Comparison of ENCODE assay signal across 1 cellular context in the genomic region with DNA sequence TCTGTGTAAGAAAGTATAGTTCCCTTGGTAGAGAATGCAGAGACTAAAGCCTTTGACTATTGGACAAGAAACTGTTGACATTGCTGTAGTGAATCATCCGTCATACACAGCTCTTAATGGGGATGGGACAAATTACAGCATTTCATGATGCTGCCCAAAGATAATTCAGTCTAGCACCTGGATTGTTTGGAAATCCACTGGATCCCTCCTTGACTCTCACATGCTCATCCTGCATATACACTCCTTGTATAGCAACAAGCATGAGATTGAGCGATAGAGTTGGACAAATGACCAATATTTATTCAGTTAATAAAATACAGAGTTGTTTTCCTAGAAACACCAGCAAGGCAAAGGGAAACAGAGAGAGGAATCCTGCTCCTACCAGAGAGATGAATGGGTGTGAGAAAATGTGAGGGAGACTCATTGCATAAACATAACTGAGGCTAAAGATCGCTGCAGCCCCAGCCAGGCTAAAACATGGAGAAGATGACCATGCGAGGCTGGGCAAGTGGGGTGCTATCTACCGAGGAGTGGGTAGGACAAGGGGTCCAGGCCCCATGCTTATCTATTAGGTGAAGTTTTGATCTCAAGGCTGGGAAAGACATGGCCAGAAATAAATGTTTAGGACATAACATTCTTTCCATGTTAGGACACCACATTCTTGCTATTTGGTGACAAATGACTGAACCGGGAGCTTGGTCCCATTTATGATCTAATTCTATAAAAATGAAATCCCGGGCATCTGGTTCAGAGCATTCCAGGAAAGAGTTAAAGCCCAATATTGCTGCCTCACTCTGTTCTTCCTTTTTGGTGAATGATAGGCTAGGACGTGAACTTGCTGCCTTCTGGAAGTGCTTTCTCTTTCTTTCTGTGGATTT.
A peak's percentile ranks its signal among the peaks of the same experiment; 100 is the strongest.
TF ChIP-seq lines count a peak whose summit lies in the region.

No MANE protein-coding gene starts in this region.

TF ChIP-seq in SK-N-SH, 30 proteins besides CTCF, POLR2A, EP300 and RAD21 (continued from another document):
- TF ChIP-seq, protein P1, sequence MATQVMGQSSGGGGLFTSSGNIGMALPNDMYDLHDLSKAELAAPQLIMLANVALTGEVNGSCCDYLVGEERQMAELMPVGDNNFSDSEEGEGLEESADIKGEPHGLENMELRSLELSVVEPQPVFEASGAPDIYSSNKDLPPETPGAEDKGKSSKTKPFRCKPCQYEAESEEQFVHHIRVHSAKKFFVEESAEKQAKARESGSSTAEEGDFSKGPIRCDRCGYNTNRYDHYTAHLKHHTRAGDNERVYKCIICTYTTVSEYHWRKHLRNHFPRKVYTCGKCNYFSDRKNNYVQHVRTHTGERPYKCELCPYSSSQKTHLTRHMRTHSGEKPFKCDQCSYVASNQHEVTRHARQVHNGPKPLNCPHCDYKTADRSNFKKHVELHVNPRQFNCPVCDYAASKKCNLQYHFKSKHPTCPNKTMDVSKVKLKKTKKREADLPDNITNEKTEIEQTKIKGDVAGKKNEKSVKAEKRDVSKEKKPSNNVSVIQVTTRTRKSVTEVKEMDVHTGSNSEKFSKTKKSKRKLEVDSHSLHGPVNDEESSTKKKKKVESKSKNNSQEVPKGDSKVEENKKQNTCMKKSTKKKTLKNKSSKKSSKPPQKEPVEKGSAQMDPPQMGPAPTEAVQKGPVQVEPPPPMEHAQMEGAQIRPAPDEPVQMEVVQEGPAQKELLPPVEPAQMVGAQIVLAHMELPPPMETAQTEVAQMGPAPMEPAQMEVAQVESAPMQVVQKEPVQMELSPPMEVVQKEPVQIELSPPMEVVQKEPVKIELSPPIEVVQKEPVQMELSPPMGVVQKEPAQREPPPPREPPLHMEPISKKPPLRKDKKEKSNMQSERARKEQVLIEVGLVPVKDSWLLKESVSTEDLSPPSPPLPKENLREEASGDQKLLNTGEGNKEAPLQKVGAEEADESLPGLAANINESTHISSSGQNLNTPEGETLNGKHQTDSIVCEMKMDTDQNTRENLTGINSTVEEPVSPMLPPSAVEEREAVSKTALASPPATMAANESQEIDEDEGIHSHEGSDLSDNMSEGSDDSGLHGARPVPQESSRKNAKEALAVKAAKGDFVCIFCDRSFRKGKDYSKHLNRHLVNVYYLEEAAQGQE (IDR thresholded peaks at IDR 0.05; ENCODE audit: low read depth, low read length), result no peak
- TF ChIP-seq SIN3A (IDR thresholded peaks at IDR 0.05; ENCODE audit: borderline replicate concordance, low read depth, low read length), result no peak
- peak; percentile 28; the same call in 1 of the 2 replicates for TF ChIP-seq MEF2A (IDR thresholded peaks at IDR 0.05; ENCODE audit: borderline replicate concordance, low read depth)
- no peak for TF ChIP-seq RFX5 (IDR thresholded peaks at IDR 0.05; ENCODE audit: low read length)
- peak; percentile 46; the same call in 1 of the 2 replicates for TF ChIP-seq FOSL2 (IDR thresholded peaks at IDR 0.05; ENCODE audit: borderline replicate concordance, low read depth)
- peak; percentile 29; the same call in 1 of the 2 replicates for TF ChIP-seq TEAD4 (IDR thresholded peaks at IDR 0.05; ENCODE audit: borderline replicate concordance, insufficient read depth)
- TF ChIP-seq EZH2phosphoT487 (IDR thresholded peaks at IDR 0.05; ENCODE audit: borderline replicate concordance, low read depth), result no peak
- TF ChIP-seq, protein P2, sequence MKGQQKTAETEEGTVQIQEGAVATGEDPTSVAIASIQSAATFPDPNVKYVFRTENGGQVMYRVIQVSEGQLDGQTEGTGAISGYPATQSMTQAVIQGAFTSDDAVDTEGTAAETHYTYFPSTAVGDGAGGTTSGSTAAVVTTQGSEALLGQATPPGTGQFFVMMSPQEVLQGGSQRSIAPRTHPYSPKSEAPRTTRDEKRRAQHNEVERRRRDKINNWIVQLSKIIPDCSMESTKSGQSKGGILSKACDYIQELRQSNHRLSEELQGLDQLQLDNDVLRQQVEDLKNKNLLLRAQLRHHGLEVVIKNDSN (IDR thresholded peaks at IDR 0.05; ENCODE audit: borderline replicate concordance, low read depth), result no peak
- TF ChIP-seq, protein P3, sequence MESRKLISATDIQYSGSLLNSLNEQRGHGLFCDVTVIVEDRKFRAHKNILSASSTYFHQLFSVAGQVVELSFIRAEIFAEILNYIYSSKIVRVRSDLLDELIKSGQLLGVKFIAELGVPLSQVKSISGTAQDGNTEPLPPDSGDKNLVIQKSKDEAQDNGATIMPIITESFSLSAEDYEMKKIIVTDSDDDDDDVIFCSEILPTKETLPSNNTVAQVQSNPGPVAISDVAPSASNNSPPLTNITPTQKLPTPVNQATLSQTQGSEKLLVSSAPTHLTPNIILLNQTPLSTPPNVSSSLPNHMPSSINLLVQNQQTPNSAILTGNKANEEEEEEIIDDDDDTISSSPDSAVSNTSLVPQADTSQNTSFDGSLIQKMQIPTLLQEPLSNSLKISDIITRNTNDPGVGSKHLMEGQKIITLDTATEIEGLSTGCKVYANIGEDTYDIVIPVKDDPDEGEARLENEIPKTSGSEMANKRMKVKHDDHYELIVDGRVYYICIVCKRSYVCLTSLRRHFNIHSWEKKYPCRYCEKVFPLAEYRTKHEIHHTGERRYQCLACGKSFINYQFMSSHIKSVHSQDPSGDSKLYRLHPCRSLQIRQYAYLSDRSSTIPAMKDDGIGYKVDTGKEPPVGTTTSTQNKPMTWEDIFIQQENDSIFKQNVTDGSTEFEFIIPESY (IDR thresholded peaks at IDR 0.05; ENCODE audit: borderline replicate concordance, low read depth), result 0 out of 2 replicates have a peak, but pooled peaks have one; percentile 31
- no peak for TF ChIP-seq MXI1 (IDR thresholded peaks at IDR 0.05; ENCODE audit: low read depth, low read length)
